In the genomic region with DNA sequence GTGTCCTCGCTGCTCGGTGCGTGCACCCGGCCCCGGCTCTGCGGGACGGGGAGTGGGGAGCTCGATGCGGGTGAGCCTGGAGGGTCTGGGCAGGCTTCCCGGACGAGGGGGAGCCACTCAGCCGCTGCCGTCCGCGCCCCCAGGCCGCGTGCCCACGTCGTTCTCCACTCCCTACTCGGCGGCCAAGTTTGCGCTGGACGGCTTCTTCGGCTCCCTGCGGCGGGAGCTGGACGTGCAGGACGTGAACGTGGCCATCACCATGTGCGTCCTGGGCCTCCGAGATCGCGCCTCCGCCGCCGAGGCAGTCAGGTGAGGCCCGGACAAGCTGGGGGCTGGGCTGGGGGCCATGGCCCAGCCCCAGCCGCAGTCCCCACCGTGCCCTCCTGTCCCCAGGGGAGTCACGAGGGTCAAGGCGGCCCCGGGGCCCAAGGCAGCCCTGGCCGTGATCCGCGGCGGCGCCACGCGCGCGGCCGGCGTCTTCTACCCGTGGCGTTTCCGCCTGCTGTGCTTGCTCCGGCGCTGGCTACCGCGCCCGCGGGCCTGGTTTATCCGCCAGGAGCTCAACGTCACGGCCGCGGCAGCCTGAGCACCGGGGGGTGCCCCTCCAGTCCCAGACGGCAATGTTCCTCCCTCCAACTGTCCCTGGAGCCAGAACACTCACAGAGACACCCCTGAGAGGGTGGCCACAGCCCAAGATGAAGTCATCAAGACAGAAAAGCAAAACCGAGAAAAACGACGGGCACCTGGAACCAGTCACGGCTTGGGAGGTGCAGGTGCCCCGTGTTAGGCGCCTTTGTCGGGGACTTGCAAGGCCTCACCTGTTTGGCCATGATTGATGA, we compare ENCODE assay signal across 9 cellular contexts. TPM values are rescaled to one million over a fixed set of nuclear protein-coding genes. Genes with fewer than 3 reads are reported as not detected.
DNase-seq lines count a peak whose midpoint lies in the region; FAIRE-seq and TF ChIP-seq lines count a peak whose summit lies in the region.
"Had no signal": no experiment of that assay in that cellular context is flagged by ENCODE, and none has a peak within 500 bp of the region (broad histone marks: within the 10 kb centered on the region; RNA-seq: fewer than 3 reads in every experiment).

No MANE protein-coding gene starts in this region.

- H3K9ac ChIP-seq in HUES64 (ENCODE audit: low read depth, low read length) (0 out of 2 replicates have a peak overlapping the region, but pooled peaks have one; percentile 19), mucosa of rectum (ENCODE audit: low read depth in 1 of 2, low read length in 2 of 2) (peak overlapping the region in 1 of 2 donors; percentile 54)

- TF ChIP-seq CTCF in 22Rv1 (IDR thresholded peaks at IDR 0.05) (peak; percentile 73), bronchial epithelial cell (IDR thresholded peaks at IDR 0.05; ENCODE audit: insufficient read depth, low read length, severe bottlenecking) (no peak)

- no peaks in the 10 kb centered on the region for H3K9me3 ChIP-seq in HUES64 (ENCODE audit: insufficient read depth, low read depth, low read length)
- H3K9me3 ChIP-seq in mucosa of rectum (ENCODE audit: control insufficient read depth in 2 of 2, low read length in 2 of 2), result no peaks in the 10 kb centered on the region

- WGBS in HUES64, result 71% methylated on average over 76 of the region's 76 CpGs

- H3K27me3 ChIP-seq in HUES64 (ENCODE audit: insufficient read depth, low read length) (no peaks in the 10 kb centered on the region), bronchial epithelial cell (ENCODE audit: control insufficient read depth, insufficient read depth, low read length) (no peaks in the 10 kb centered on the region), mucosa of rectum (ENCODE audit: control insufficient read depth in 2 of 2, insufficient read depth in 2 of 2, low read length in 2 of 2) (no peaks in the 10 kb centered on the region)

- H3K36me3 ChIP-seq in HUES64 (ENCODE audit: insufficient read depth, low read length) (peaks cover 16% of the 10 kb centered on the region), bronchial epithelial cell (ENCODE audit: control insufficient read depth, insufficient read depth, low read length) (peaks cover 14% of the 10 kb centered on the region), mucosa of rectum (ENCODE audit: control insufficient read depth in 2 of 2, insufficient read depth in 2 of 2, low read length in 2 of 2) (peaks cover 8 to 9% of the 10 kb centered on the region in 2 donors)

- DNase-seq in bronchial epithelial cell (ENCODE audit: low read depth) (no peak), NOMO-1 (lab: John Stamatoyannopoulos, UW; ENCODE audit: unreplicated experiment in 2 of 2) (no peak), GDM1 (lab: John Stamatoyannopoulos, UW) (no peak), NCI-H82 (lab: John Stamatoyannopoulos, UW) (no peak)
- no peak for DNase-seq in activated CD4-positive, alpha-beta T cell treated with anti-CD3 and anti-CD28 coated beads, Interleukin-2, amount 50 U/mL, for 48 hours

- H3K27ac ChIP-seq in 22Rv1 (peak overlapping the region; percentile 71), HUES64 (ENCODE audit: low read depth, low read length) (no peak overlapping the region), mucosa of rectum (ENCODE audit: low read depth in 2 of 2, low read length in 2 of 2) (peak overlapping the region; percentile 84 to 86)

- peak overlapping the region; percentile 40; the same call in 1 of the 2 replicates for H3K4me3 ChIP-seq in HUES64 (ENCODE audit: low read length)
- H3K4me3 ChIP-seq in bronchial epithelial cell (ENCODE audit: low read depth, low read length), result peak overlapping the region; percentile 64
- H3K4me3 ChIP-seq in mucosa of rectum (ENCODE audit: low read length in 2 of 2), result peak overlapping the region; percentile 26 to 75

- H3K4me1 ChIP-seq in HUES64 (ENCODE audit: insufficient read depth, low read length), result no peaks in the 10 kb centered on the region
- peaks cover 21 to 29% of the 10 kb centered on the region in 2 donors for H3K4me1 ChIP-seq in mucosa of rectum (ENCODE audit: control insufficient read depth in 2 of 2, insufficient read depth in 2 of 2, low read length in 2 of 2)

- FAIRE-seq in bronchial epithelial cell (lab: Jason Lieb, UNC), result no peak

RNA-seq across cellular contexts. Expression of a gene that starts 2.5 kb away (rescaled TPM):
- 849 TPM for polyA plus RNA-seq in HUES64 (2013, experiment 1 of 2)
- polyA plus RNA-seq in HUES64 (2013, experiment 2 of 2), result 875 TPM
- 718 and 1,018 TPM in 2 replicates for total RNA-seq in bronchial epithelial cell

RNA-seq across cellular contexts. Expression of a gene that starts 6.8 kb away (rescaled TPM):
- polyA plus RNA-seq in HUES64 (2013, experiment 1 of 2), result 6.0 TPM
- 14.4 TPM for polyA plus RNA-seq in HUES64 (2013, experiment 2 of 2)
- 7.1 and 8.6 TPM in 2 replicates for total RNA-seq in bronchial epithelial cell

RNA-seq across cellular contexts. Expression of a gene that starts 7.3 kb away (rescaled TPM):
- 15.2 TPM for polyA plus RNA-seq in HUES64 (2013, experiment 1 of 2)
- polyA plus RNA-seq in HUES64 (2013, experiment 2 of 2), result 17.6 TPM
- total RNA-seq in bronchial epithelial cell, result 30.0 and 54.0 TPM in 2 replicates

RNA-seq across cellular contexts. Expression of a gene that starts 32.4 kb away (rescaled TPM):
- polyA plus RNA-seq in HUES64 (2013, experiment 1 of 2), result 66.6 TPM
- 62.6 TPM for polyA plus RNA-seq in HUES64 (2013, experiment 2 of 2)
- 220 and 272 TPM in 2 replicates for total RNA-seq in bronchial epithelial cell

RNA-seq across cellular contexts. Expression of a gene that starts 32.9 kb away (rescaled TPM):
- polyA plus RNA-seq in HUES64 (2013, experiment 1 of 2), result not detected
- polyA plus RNA-seq in HUES64 (2013, experiment 2 of 2), result not detected
- total RNA-seq in bronchial epithelial cell, result not detected in 2 replicates
- total RNA-seq: HT-29 had no signal
